1 cellular context compared by ENCODE assay signal in the genomic region with DNA sequence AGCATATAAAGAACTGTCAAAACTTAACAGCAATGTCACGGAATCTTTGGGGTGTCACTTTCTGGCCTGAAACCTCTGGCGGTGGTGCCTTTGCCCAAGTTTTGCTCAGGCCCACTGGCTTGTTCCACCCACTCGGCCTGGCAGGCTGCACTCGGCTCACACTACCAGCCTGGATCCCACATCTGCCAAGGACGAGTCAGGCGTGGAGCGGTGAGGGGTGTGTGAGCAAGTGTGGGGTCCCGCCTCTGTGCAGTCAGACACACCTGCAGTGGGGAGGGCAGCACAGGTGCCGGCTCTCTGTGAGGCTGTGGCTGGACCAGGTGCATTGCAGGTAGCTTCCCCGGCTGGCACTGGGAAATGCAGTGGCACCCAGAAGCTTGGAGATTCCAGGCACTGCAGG.
TF ChIP-seq lines count a peak whose summit lies in the region.

No MANE protein-coding gene starts in this region.

TF ChIP-seq in H1, 55 proteins besides CTCF, POLR2A, EP300 and RAD21:
- TF ChIP-seq RBBP5 (IDR thresholded peaks at IDR 0.05; ENCODE audit: borderline replicate concordance, low read depth, low read length) (no peak), EZH2 (IDR thresholded peaks at IDR 0.05; ENCODE audit: low read depth, low read length, severe bottlenecking) (no peak), SIX5 (IDR thresholded peaks at IDR 0.05; ENCODE audit: low read depth, low read length) (no peak), ATF3 (IDR thresholded peaks at IDR 0.05; ENCODE audit: insufficient read depth, low read depth, low read length) (no peak), TCF12 (IDR thresholded peaks at IDR 0.05; ENCODE audit: low read depth, low read length) (no peak), CTBP2 (IDR thresholded peaks at IDR 0.05; ENCODE audit: borderline replicate concordance, insufficient read depth, insufficient read length, low read length) (no peak), SP4 (IDR thresholded peaks at IDR 0.05; ENCODE audit: low read length) (no peak), TBP (IDR thresholded peaks at IDR 0.05; ENCODE audit: low read depth, low read length) (no peak), GTF2F1 (IDR thresholded peaks at IDR 0.05; ENCODE audit: borderline replicate concordance, low read depth, low read length) (no peak), POLR2AphosphoS5 (IDR thresholded peaks at IDR 0.05; ENCODE audit: low read depth, low read length) (no peak), CHD7 (IDR thresholded peaks at IDR 0.05; ENCODE audit: insufficient replicate concordance, low read length) (no peak)
- TF ChIP-seq, protein P1, sequence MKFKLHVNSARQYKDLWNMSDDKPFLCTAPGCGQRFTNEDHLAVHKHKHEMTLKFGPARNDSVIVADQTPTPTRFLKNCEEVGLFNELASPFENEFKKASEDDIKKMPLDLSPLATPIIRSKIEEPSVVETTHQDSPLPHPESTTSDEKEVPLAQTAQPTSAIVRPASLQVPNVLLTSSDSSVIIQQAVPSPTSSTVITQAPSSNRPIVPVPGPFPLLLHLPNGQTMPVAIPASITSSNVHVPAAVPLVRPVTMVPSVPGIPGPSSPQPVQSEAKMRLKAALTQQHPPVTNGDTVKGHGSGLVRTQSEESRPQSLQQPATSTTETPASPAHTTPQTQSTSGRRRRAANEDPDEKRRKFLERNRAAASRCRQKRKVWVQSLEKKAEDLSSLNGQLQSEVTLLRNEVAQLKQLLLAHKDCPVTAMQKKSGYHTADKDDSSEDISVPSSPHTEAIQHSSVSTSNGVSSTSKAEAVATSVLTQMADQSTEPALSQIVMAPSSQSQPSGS (IDR thresholded peaks at IDR 0.05; ENCODE audit: low read length): no peak
